Comparison of ENCODE assay signal across 9 cellular contexts in the genomic region with DNA sequence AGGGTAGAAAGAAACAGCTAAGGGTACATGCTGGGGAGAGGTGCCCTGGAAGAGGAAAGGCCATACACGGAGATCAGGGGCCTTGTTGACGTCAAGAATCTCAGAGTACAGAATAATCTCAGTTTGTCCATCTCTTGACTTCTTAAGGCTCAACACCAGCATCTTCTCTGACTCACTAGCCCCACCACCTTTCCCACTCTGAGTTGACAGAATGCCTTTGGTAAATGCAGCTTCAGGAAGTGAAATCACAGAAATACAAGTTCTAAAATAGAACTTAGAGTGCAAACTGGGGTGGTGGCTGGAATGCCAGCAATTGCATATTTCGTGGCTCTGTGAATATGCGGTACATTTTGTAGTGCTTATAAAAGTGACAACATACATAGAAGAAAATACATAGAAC. TPM values are rescaled to one million over a fixed set of nuclear protein-coding genes. Genes with fewer than 3 reads are reported as not detected.
DNase-seq lines count a peak whose midpoint lies in the region; ATAC-seq and TF ChIP-seq lines count a peak whose summit lies in the region.
"Had no signal": no experiment of that assay in that cellular context is flagged by ENCODE, and none has a peak within 500 bp of the region (broad histone marks: within the 10 kb centered on the region; RNA-seq: fewer than 3 reads in every experiment).

No MANE protein-coding gene starts in this region.

- peak overlapping the region; percentile 86 for H3K4me2 ChIP-seq in PC-3 (ENCODE audit: low read length)
- peak overlapping the region; percentile 91 for H3K4me2 ChIP-seq in fibroblast of lung (ENCODE audit: extremely low read depth, insufficient read depth, low read length)

- H3K9me3 ChIP-seq in PC-3 (ENCODE audit: low read length) (no peaks in the 10 kb centered on the region), fibroblast of lung (ENCODE audit: control insufficient read depth, insufficient read depth, low read depth, low read length) (no peaks in the 10 kb centered on the region)
- H3K9me3 ChIP-seq: gastroesophageal sphincter had no signal

- no peaks in the 10 kb centered on the region for H3F3A ChIP-seq in PC-3 (ENCODE audit: low read length, unreplicated experiment)

- no peak overlapping the region for H3K27ac ChIP-seq in PC-3 (ENCODE audit: low read length)
- no peak overlapping the region for H3K27ac ChIP-seq in fibroblast of lung (ENCODE audit: insufficient read depth, low read length)

- peaks cover 63% of the 10 kb centered on the region for H3K79me2 ChIP-seq in PC-3 (ENCODE audit: low read length)
- peaks cover 32% of the 10 kb centered on the region for H3K79me2 ChIP-seq in fibroblast of lung (ENCODE audit: control insufficient read depth, insufficient read depth, low read length)

- no peak overlapping the region for H3K27ac Mint-ChIP-seq in activated naive CD4-positive, alpha-beta T cell treated with anti-CD3 and anti-CD28 coated beads for 36 hours
- no peak overlapping the region for H3K27ac Mint-ChIP-seq in stimulated activated naive B cell treated with anti-CD40 and anti-IgM and Interleukin-4, amounts not matched to agents 10 μg/mL and 1 μg/mL and 100 μg/mL, for 72 hours

- no peak overlapping the region for H2AFZ ChIP-seq in PC-3 (ENCODE audit: low read length)
- no peak overlapping the region for H2AFZ ChIP-seq in fibroblast of lung (ENCODE audit: low read length)

- H3K27me3 ChIP-seq in PC-3 (ENCODE audit: low read length) (peaks cover 15% of the 10 kb centered on the region), fibroblast of lung (ENCODE audit: control insufficient read depth, insufficient read depth, low read length) (no peaks in the 10 kb centered on the region)

- H3K4me1 ChIP-seq in PC-3 (ENCODE audit: insufficient read depth, low read length) (peaks cover 25% of the 10 kb centered on the region), fibroblast of lung (ENCODE audit: control insufficient read depth, extremely low read depth, insufficient read depth, low read length) (peaks cover 8% of the 10 kb centered on the region)

- no peak; the same call in 1 of the 2 replicates for TF ChIP-seq CTCF in PC-3 (conservative IDR thresholded peaks at IDR 0.05; ENCODE audit: low read depth, low read length)
- TF ChIP-seq CTCF in fibroblast of lung (conservative IDR thresholded peaks at IDR 0.05 in 1 of 2, IDR thresholded peaks at IDR 0.05 in 1 of 2; ENCODE audit: low read depth in 1 of 2, low read length in 2 of 2): no peak

- H3K9me3 Mint-ChIP-seq in activated naive CD4-positive, alpha-beta T cell treated with anti-CD3 and anti-CD28 coated beads for 36 hours: no peaks in the 10 kb centered on the region
- no peaks in the 10 kb centered on the region for H3K9me3 Mint-ChIP-seq in stimulated activated naive B cell treated with anti-CD40 and anti-IgM and Interleukin-4, amounts not matched to agents 10 μg/mL and 1 μg/mL and 100 μg/mL, for 72 hours

- H4K20me1 ChIP-seq in PC-3 (ENCODE audit: low read length) (peaks cover 24% of the 10 kb centered on the region), fibroblast of lung (ENCODE audit: control insufficient read depth, extremely low read depth, insufficient read depth, low read length) (no peaks in the 10 kb centered on the region)

- POLR2A ChIA-PET in PC-3 (lab: Charles Lee; ENCODE audit: unreplicated experiment): no interaction called here

- peak overlapping the region; percentile 94 for H3K4me3 Mint-ChIP-seq in activated naive CD4-positive, alpha-beta T cell treated with anti-CD3 and anti-CD28 coated beads for 36 hours
- H3K4me3 Mint-ChIP-seq in stimulated activated naive B cell treated with anti-CD40 and anti-IgM and Interleukin-4, amounts not matched to agents 10 μg/mL and 1 μg/mL and 100 μg/mL, for 72 hours: peak overlapping the region; percentile 89 to 96

- H3K36me3 ChIP-seq in PC-3 (ENCODE audit: low read depth, low read length) (peaks cover 6% of the 10 kb centered on the region; the same call in 1 of the 2 replicates), fibroblast of lung (ENCODE audit: control insufficient read depth, insufficient read depth, low read length) (no peaks in the 10 kb centered on the region)

- no peaks in the 10 kb centered on the region for H3K9me2 ChIP-seq in PC-3 (replicated peaks; ENCODE audit: low read length)

- ATAC-seq in PC-3 (no peak), GM18520 (IDR thresholded peaks at IDR 0.05; ENCODE audit: unreplicated experiment) (no peak), GM21515 (IDR thresholded peaks at IDR 0.05; ENCODE audit: unreplicated experiment) (no peak)
- no peak for ATAC-seq in stimulated activated naive B cell treated with anti-CD40 and anti-IgM and Interleukin-4, amounts not matched to agents 10 μg/mL and 1 μg/mL and 100 μg/mL, for 72 hours (replicated peaks)
- ATAC-seq: gastroesophageal sphincter had no signal

- peaks cover 48% of the 10 kb centered on the region for H3K4me1 Mint-ChIP-seq in activated naive CD4-positive, alpha-beta T cell treated with anti-CD3 and anti-CD28 coated beads for 36 hours (ENCODE audit: low read depth)
- peaks cover 36 to 48% of the 10 kb centered on the region in 2 donors for H3K4me1 Mint-ChIP-seq in stimulated activated naive B cell treated with anti-CD40 and anti-IgM and Interleukin-4, amounts not matched to agents 10 μg/mL and 1 μg/mL and 100 μg/mL, for 72 hours

- peaks cover 7% of the 10 kb centered on the region for H3K36me3 Mint-ChIP-seq in activated naive CD4-positive, alpha-beta T cell treated with anti-CD3 and anti-CD28 coated beads for 36 hours (ENCODE audit: low read depth)
- H3K36me3 Mint-ChIP-seq in stimulated activated naive B cell treated with anti-CD40 and anti-IgM and Interleukin-4, amounts not matched to agents 10 μg/mL and 1 μg/mL and 100 μg/mL, for 72 hours: peaks cover 12 to 20% of the 10 kb centered on the region in 2 donors

- intact Hi-C loops in activated naive CD4-positive, alpha-beta T cell treated with anti-CD3 and anti-CD28 coated beads for 36 hours (cut with micrococcal nuclease): loop anchor here (2.0 to 5.0 kb wide), 4 partner anchors 153 to 1017 kb away; partner anchors contain the start of genes C1orf198, GNPAT, TAF5L and URB2
- intact Hi-C loops in PC-3 (cut with micrococcal nuclease): loop anchor here (2.0 kb wide), 1 partner anchor 335 kb away; the partner anchor contains the start of genes ARV1 and TTC13

- DNase-seq in activated naive CD4-positive, alpha-beta T cell treated with anti-CD3 and anti-CD28 coated beads for 36 hours: peak; percentile 33
- no peak for DNase-seq in activated naive CD4-positive, alpha-beta T cell treated with Interleukin-2 at 50 U/mL for 16 hours
- DNase-seq in PC-3 (peak; percentile 42), fibroblast of lung (ENCODE audit: low read depth in 2 of 2) (peak in 1 of 2 donors; percentile 55), SK-N-DZ (ENCODE audit: low spot score) (no peak)
- no peak for DNase-seq in stimulated activated naive B cell treated with anti-CD40 and anti-IgM and Interleukin-4, amounts not matched to agents 10 μg/mL and 1 μg/mL and 100 μg/mL, for 72 hours

- CTCF ChIA-PET in activated naive CD4-positive, alpha-beta T cell treated with anti-CD3 and anti-CD28 coated beads for 36 hours (lab: Charles Lee): interaction anchor here (1.2 kb wide), 1 partner anchor 597 kb away, joined by 4 read pairs; no protein-coding TSS in a partner anchor
- CTCF ChIA-PET in PC-3 (lab: Charles Lee): interaction anchor here (2.6 kb wide), 1 partner anchor 129 kb away, joined by 16 read pairs; no protein-coding TSS in a partner anchor

- H3K4me3 ChIP-seq in PC-3 (ENCODE audit: low read length): peak overlapping the region; percentile 86
- H3K4me3 ChIP-seq in fibroblast of lung (replicated peaks in 1 of 4; ENCODE audit: control extremely low read depth in 1 of 4, insufficient read depth in 1 of 4, low read depth in 3 of 4, low read length in 4 of 4): peak overlapping the region; percentile 3 to 97 (median 76)

- no TSS peak for BruUV-seq in PC-3 (replicated peaks; lab: Mats Ljungman, UMichigan)

- H3K9ac ChIP-seq in PC-3 (ENCODE audit: low read length): no peak overlapping the region
- H3K9ac ChIP-seq in fibroblast of lung (ENCODE audit: insufficient read depth, low read length): no peak overlapping the region

- H3K27me3 Mint-ChIP-seq in activated naive CD4-positive, alpha-beta T cell treated with anti-CD3 and anti-CD28 coated beads for 36 hours (ENCODE audit: low read depth): peaks cover 4% of the 10 kb centered on the region
- peaks cover 11% of the 10 kb centered on the region in 2 donors for H3K27me3 Mint-ChIP-seq in stimulated activated naive B cell treated with anti-CD40 and anti-IgM and Interleukin-4, amounts not matched to agents 10 μg/mL and 1 μg/mL and 100 μg/mL, for 72 hours

RNA-seq across cellular contexts. Expression of gene COG2, which starts 1.6 kb away (rescaled TPM):
- 10 to 100 TPM; 19.9 to 22.1 TPM for total RNA-seq in activated naive CD4-positive, alpha-beta T cell treated with anti-CD3 and anti-CD28 coated beads for 36 hours
- total RNA-seq in PC-3 (2014; rRNA removed) (42.0 and 51.0 TPM in 2 replicates), fibroblast of lung (21.5 and 22.3 TPM in 2 replicates)
- 14.2 and 15.4 TPM in 2 replicates for polyA plus RNA-seq in fibroblast of lung
- 10.5 and 10.6 TPM in 2 replicates for polyA plus RNA-seq in fibroblast of lung (2012)
- 5.4 and 10.6 TPM in 2 replicates for polyA minus RNA-seq in fibroblast of lung (ENCODE audit: low replicate concordance)
- 32.5 and 40.6 TPM in 2 replicates for polyA plus RNA-seq in SK-N-DZ (2014; cell fraction: cytosol; rRNA removed)
- polyA plus RNA-seq in SK-N-DZ (2014; cell fraction: nucleus; rRNA removed): 34.3 and 36.6 TPM in 2 replicates

Comparison
In these comparisons a context has a peak if more than half of its experiments do, and no peak if none do; other contexts are left out.
1. DNase-seq: peak in activated naive CD4-positive, alpha-beta T cell treated with anti-CD3 and anti-CD28 coated beads for 36 hours (single experiment) and PC-3 (single experiment); none in activated naive CD4-positive, alpha-beta T cell treated with Interleukin-2 at 50 U/mL for 16 hours (single experiment), stimulated activated naive B cell treated with anti-CD40 and anti-IgM and Interleukin-4, amounts not matched to agents 10 μg/mL and 1 μg/mL and 100 μg/mL, for 72 hours (single experiment) and SK-N-DZ (single experiment).